8 cellular contexts compared by ENCODE assay signal in genomic region chr15:63188247-63188936, GRCh38. TPM values are rescaled to one million over a fixed set of nuclear protein-coding genes. Genes with fewer than 3 reads are reported as not detected.
DNase-seq lines count a peak whose midpoint lies in the region; ATAC-seq and TF ChIP-seq lines count a peak whose summit lies in the region.

No MANE protein-coding gene starts in this region.

- TF ChIP-seq CTCF in Calu3 (IDR thresholded peaks at IDR 0.05; ENCODE audit: unreplicated experiment) (no peak), Loucy (conservative IDR thresholded peaks at IDR 0.05; ENCODE audit: low read length) (no peak), colonic mucosa (IDR thresholded peaks at IDR 0.05) (no peak), neural crest cell (conservative IDR thresholded peaks at IDR 0.05) (no peak)

- DNase-seq in Calu3 (no peak), colonic mucosa (no peak), neural crest cell (ENCODE audit: low read depth, low spot score) (no peak), NCI-H1436 (lab: John Stamatoyannopoulos, UW) (no peak), DMS153 (lab: John Stamatoyannopoulos, UW) (no peak), NCI-H1930 (lab: John Stamatoyannopoulos, UW) (no peak)

- no peaks in the 10 kb centered on the region for H3K9me2 ChIP-seq in Loucy (replicated peaks; ENCODE audit: low read depth, low read length)

- H3F3A ChIP-seq in Loucy (ENCODE audit: low read depth): peaks cover 9% of the 10 kb centered on the region

- H3K4me3 ChIP-seq in Loucy (ENCODE audit: low read length, poor library complexity, severe bottlenecking) (peak overlapping the region; percentile 88), colonic mucosa (peak overlapping the region; percentile 56)

- H3K9me3 Mint-ChIP-seq in Calu3 (ENCODE audit: low read depth, unreplicated experiment) (no peaks in the 10 kb centered on the region), neural crest cell (no peaks in the 10 kb centered on the region)

- H3K27me3 ChIP-seq in Loucy (ENCODE audit: insufficient read depth, low read length, poor library complexity, severe bottlenecking): no peaks in the 10 kb centered on the region
- H3K27me3 ChIP-seq in colonic mucosa: no peaks in the 10 kb centered on the region

- peaks cover 9% of the 10 kb centered on the region for H4K20me1 ChIP-seq in Loucy (ENCODE audit: insufficient read depth, low read length, poor library complexity, severe bottlenecking)

- H3K4me1 ChIP-seq in Loucy (ENCODE audit: insufficient read depth, low read length, poor library complexity, severe bottlenecking) (peaks cover 34% of the 10 kb centered on the region), colonic mucosa (no peaks in the 10 kb centered on the region)

- no peaks in the 10 kb centered on the region for H3K36me3 ChIP-seq in Loucy (ENCODE audit: insufficient read depth, low read length)
- H3K36me3 ChIP-seq in colonic mucosa: no peaks in the 10 kb centered on the region

- no peak for ATAC-seq in HG03159 (IDR thresholded peaks at IDR 0.05; ENCODE audit: unreplicated experiment)

- peak overlapping the region; percentile 65 for H3K27ac ChIP-seq in colonic mucosa

- H3K4me3 Mint-ChIP-seq in Calu3 (ENCODE audit: low read depth, unreplicated experiment) (peak overlapping the region; percentile 67), neural crest cell (peak overlapping the region; percentile 96)

- H2AFZ ChIP-seq in Loucy (ENCODE audit: low read length): peak overlapping the region; percentile 77

- H3K79me2 ChIP-seq in Loucy (ENCODE audit: insufficient read depth, low read length): peaks cover 34% of the 10 kb centered on the region

- H3K9me3 ChIP-seq in Loucy (ENCODE audit: insufficient read depth, low read depth, low read length) (no peaks in the 10 kb centered on the region), colonic mucosa (no peaks in the 10 kb centered on the region)

- no TSS peak for BruUV-seq in Calu3 (replicated peaks; lab: Mats Ljungman, UMichigan)

- peaks cover 19% of the 10 kb centered on the region for H3K36me3 Mint-ChIP-seq in Calu3 (ENCODE audit: insufficient read depth, unreplicated experiment)
- no peaks in the 10 kb centered on the region for H3K36me3 Mint-ChIP-seq in neural crest cell (ENCODE audit: low read depth)

- CTCF ChIA-PET in Calu3 (lab: Charles Lee): interaction anchor here (0.6 kb wide), 1 partner anchor 424 kb away, joined by 3 read pairs; no protein-coding TSS in a partner anchor

- peak overlapping the region; percentile 62 for H3K4me2 ChIP-seq in Loucy (ENCODE audit: low read depth, low read length, poor library complexity, severe bottlenecking)

- peak overlapping the region; percentile 59 for H3K9ac ChIP-seq in Loucy (ENCODE audit: low read depth, low read length, poor library complexity, severe bottlenecking)
- peak overlapping the region; percentile 56 to 67 for H3K9ac ChIP-seq in colonic mucosa (ENCODE audit: low read depth in 2 of 2, low read length in 2 of 2)

- H3K27me3 Mint-ChIP-seq in Calu3 (ENCODE audit: unreplicated experiment) (peaks cover 7% of the 10 kb centered on the region), neural crest cell (ENCODE audit: low read depth) (no peaks in the 10 kb centered on the region)

- no peak overlapping the region for H3K27ac Mint-ChIP-seq in Calu3 (ENCODE audit: unreplicated experiment)
- peak overlapping the region; percentile 100 for H3K27ac Mint-ChIP-seq in neural crest cell (ENCODE audit: unreplicated experiment)

- H3K4me1 Mint-ChIP-seq in Calu3 (ENCODE audit: low read depth, unreplicated experiment) (peaks cover 28% of the 10 kb centered on the region), neural crest cell (peaks cover 59% of the 10 kb centered on the region)

- intact Hi-C loops in Calu3 (cut with micrococcal nuclease; ENCODE audit: unreplicated experiment): no loop called here
- intact Hi-C loops in colonic mucosa (cut with DNase I): no loop called here

RNA-seq across cellular contexts. Expression of gene RAB8B, which starts 1.0 kb away (rescaled TPM):
- 15.8 and 16.0 TPM in 2 replicates for total RNA-seq in Calu3 (2022)
- 10 to 100 TPM in 1 of 2 donors, 1 to 10 TPM in 1; 7.4 to 18.0 TPM for total RNA-seq in colonic mucosa
- total RNA-seq in neural crest cell: 51.0 and 58.4 TPM in 2 replicates

RNA-seq across cellular contexts. Expression of gene RPS27L, which starts 31.1 kb away (rescaled TPM):
- total RNA-seq in Calu3 (2022): 64.4 and 66.8 TPM in 2 replicates
- 100 to 1,000 TPM; 205 to 269 TPM for total RNA-seq in colonic mucosa
- total RNA-seq in neural crest cell: 85.2 and 86.6 TPM in 2 replicates
